8 cellular contexts compared by ENCODE assay signal in genomic region chr15:55407949-55408766, GRCh38. TPM values are rescaled to one million over a fixed set of nuclear protein-coding genes. Genes with fewer than 3 reads are reported as not detected.
A peak's percentile ranks its signal among the peaks of the same experiment; 100 is the strongest.
DNase-seq lines count a peak whose midpoint lies in the region; ATAC-seq, FAIRE-seq and TF ChIP-seq lines count a peak whose summit lies in the region.

Gene CCPG1, minus strand, starts transcription at chr15:55408359. Its CDS starts 18,935 bp downstream, at chr15:55389424.
Gene PIERCE2, plus strand, starts transcription at chr15:55408495. Its CDS starts 274 bp downstream, at chr15:55408769.

- H3K27ac Mint-ChIP-seq in T-cell: peak within 1 kb of the TSS; percentile 84 to 89

- DNase-seq in GM12891 (ENCODE audit: insufficient read length, low spot score) (peak; percentile 89), NCI-H1436 treated with DMSO at 0.1 percent for 48 hours (lab: John Stamatoyannopoulos, UW) (peak; percentile 73), T-cell (peak; percentile 72 to 91 (median 80)), amygdala (lab: John Stamatoyannopoulos, UW) (peak; percentile 37 to 94 (median 86)), left ventricle myocardium superior (peak; percentile 95), prostate gland (ENCODE audit: low spot score) (peak; percentile 86), urothelium cell line (ENCODE audit: low spot score) (peak; percentile 94)

- POLR2A ChIA-PET in T-cell (lab: Charles Lee): interaction anchor here (0.7 to 2.0 kb wide), 5 partner anchors 23 to 211 kb away, joined by 3 to 9 read pairs (median 6); partner anchors contain the start of genes RSL24D1 (in 2 of the 2), PIGB (in 1 of the 2) and PIGBOS1 (in 1 of the 2)

- H3K9me3 ChIP-seq in prostate gland: no peaks in the 10 kb centered on the region

- CTCF ChIA-PET in T-cell (lab: Charles Lee): interaction anchor here (0.6 to 2.6 kb wide), 15 partner anchors 13 to 241 kb away, joined by 3 to 15 read pairs (median 4); partner anchors contain the start of genes PIGB (in 2 of the 2) and PIGBOS1 (in 2 of the 2)

- H3K36me3 Mint-ChIP-seq in T-cell: no peaks in the 10 kb centered on the region

- H3K4me3 ChIP-seq in prostate gland: peak within 1 kb of the TSS; percentile 65 to 85

- intact Hi-C loops in left ventricle myocardium superior (cut with micrococcal nuclease): no loop called here
- intact Hi-C loops in prostate gland (cut with DNase I): loop anchor here (10.0 kb wide), 1 partner anchor 177 kb away; the partner anchor contains the start of gene PYGO1

- H3K27me3 Mint-ChIP-seq in T-cell: no peaks in the 10 kb centered on the region

- peak within 1 kb of the TSS; percentile 84 to 96 (median 91) for H3K4me3 Mint-ChIP-seq in T-cell

- FAIRE-seq in GM12891 (lab: Jason Lieb, UNC): peak; percentile 95
- FAIRE-seq in urothelium cell line (lab: Jason Lieb, UNC): no peak

- TF ChIP-seq POLR2A in GM12891 (IDR thresholded peaks at IDR 0.05; ENCODE audit: low read depth, low read length): no peak
- TF ChIP-seq POLR2A in prostate gland (IDR thresholded peaks at IDR 0.05): peak; percentile 74

- no peaks in the 10 kb centered on the region for H3K27me3 ChIP-seq in prostate gland (replicated peaks; ENCODE audit: insufficient read depth)

- WGBS in prostate gland: under 1% methylated on average over 62 of the region's 72 CpGs

- peak; percentile 68 to 97 (median 86) for TF ChIP-seq CTCF in prostate gland (IDR thresholded peaks at IDR 0.05)

- H3K36me3 ChIP-seq in prostate gland: no peaks in the 10 kb centered on the region

- ATAC-seq in HG02840 (IDR thresholded peaks at IDR 0.05; ENCODE audit: low FRiP score, unreplicated experiment) (peak; percentile 95), T-cell (replicated peaks in 1 of 4) (peak; percentile 93 to 97 (median 95)), left ventricle myocardium superior (peak; percentile 99)

- H3K4me1 ChIP-seq in prostate gland (replicated peaks): no peaks in the 10 kb centered on the region

- peak within 1 kb of the TSS; percentile 85 to 90 for H3K27ac ChIP-seq in prostate gland

- H3K4me1 Mint-ChIP-seq in T-cell: peaks cover 33 to 39% (median 38%) of the 10 kb centered on the region in 3 donors

- no peaks in the 10 kb centered on the region for H3K9me3 Mint-ChIP-seq in T-cell

TF ChIP-seq in GM12891, 5 proteins besides CTCF, POLR2A, EP300 and RAD21:
- TF ChIP-seq PAX5 (IDR thresholded peaks at IDR 0.05; ENCODE audit: insufficient read depth, low read length, severe bottlenecking) (peak; percentile 36), SPI1 (IDR thresholded peaks at IDR 0.05; ENCODE audit: low read depth, low read length) (no peak), POLR2AphosphoS5 (IDR thresholded peaks at IDR 0.05; ENCODE audit: low read depth, low read length) (0 out of 2 replicates have a peak, but pooled peaks have one; percentile 27)

RNA-seq across cellular contexts. Expression of gene CCPG1, which starts in this region (rescaled TPM):
- 2.8 TPM for polyA plus RNA-seq in GM12891 (2012; ENCODE audit: low read depth, missing spikeins)
- total RNA-seq in T-cell: 10 to 100 TPM; 21.3 to 32.5 (median 25.6) TPM
- 82.5 TPM for total RNA-seq in left ventricle myocardium superior
- total RNA-seq in prostate gland: 10 to 100 TPM; 23.4 to 78.2 TPM

RNA-seq across cellular contexts. Expression of gene PIERCE2, which starts in this region (rescaled TPM):
- 0.41 TPM for polyA plus RNA-seq in GM12891 (2012; ENCODE audit: low read depth, missing spikeins)
- total RNA-seq in T-cell (not detected), left ventricle myocardium superior (7.2 TPM), prostate gland (1 to 10 TPM; 4.0 to 4.6 TPM)

Comparison
In these comparisons a context has a peak if more than half of its experiments do, and no peak if none do; other contexts are left out.
1. Peak in every context shown above with its lines: DNase-seq, ATAC-seq, H3K4me3 ChIP-seq and H3K27ac ChIP-seq.